17 cellular contexts compared by ENCODE assay signal in the genomic region with DNA sequence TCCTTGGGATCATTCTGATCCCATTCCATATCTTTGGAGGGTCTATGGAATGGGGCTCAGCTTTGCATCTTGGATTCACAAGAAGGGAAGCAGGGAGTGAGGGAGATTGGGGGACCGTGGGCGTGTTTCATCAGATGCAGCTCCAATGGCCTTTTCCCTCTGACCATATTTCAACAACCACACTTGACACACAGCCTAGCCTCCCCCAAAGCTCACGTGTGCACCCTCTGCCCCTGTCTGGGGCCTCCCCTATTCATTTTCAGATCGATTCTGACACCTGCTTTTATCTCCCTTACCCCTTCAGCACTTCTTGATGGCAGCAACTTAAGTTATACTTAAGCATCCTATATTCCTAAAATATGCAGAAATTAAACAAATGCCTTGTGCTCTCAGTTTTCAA.
DNase-seq lines count a peak whose midpoint lies in the region; ATAC-seq and FAIRE-seq lines count a peak whose summit lies in the region.
"Had no signal": no experiment of that assay in that cellular context is flagged by ENCODE, and none has a peak within 500 bp of the region (broad histone marks: within the 10 kb centered on the region; RNA-seq: fewer than 3 reads in every experiment).

No MANE protein-coding gene starts in this region.

- no peak overlapping the region for H2AK5ac ChIP-seq in mesenchymal stem cell (ENCODE audit: low read length, severe bottlenecking)

- H3K27me3 Mint-ChIP-seq in T-helper 2 cell treated with Interferon-gamma antibody and Interleukin-4, amounts not matched to agents 5 μg/mL and 100 μg/mL, for 36 hours (ENCODE audit: low read depth), result no peaks in the 10 kb centered on the region

- no peak overlapping the region for H3K14ac ChIP-seq in mesenchymal stem cell (ENCODE audit: low read length in 2 of 2)

- no peak overlapping the region for H2BK5ac ChIP-seq in mesenchymal stem cell (ENCODE audit: low read depth, low read length, poor library complexity, severe bottlenecking)

- peaks cover 57% of the 10 kb centered on the region for H3K4me1 Mint-ChIP-seq in T-helper 2 cell treated with Interferon-gamma antibody and Interleukin-4, amounts not matched to agents 5 μg/mL and 100 μg/mL, for 36 hours (ENCODE audit: low read depth)

- no peak overlapping the region for H3K4me2 ChIP-seq in mesenchymal stem cell (ENCODE audit: low read length, poor library complexity, severe bottlenecking)
- H3K4me2 ChIP-seq: neural progenitor cell, smooth muscle cell had no signal

- H3K9me3 Mint-ChIP-seq in T-helper 2 cell treated with Interferon-gamma antibody and Interleukin-4, amounts not matched to agents 5 μg/mL and 100 μg/mL, for 36 hours, result no peaks in the 10 kb centered on the region
- H3K9me3 Mint-ChIP-seq: neural progenitor cell had no signal

- no peaks in the 10 kb centered on the region for H3K27me3 ChIP-seq in mesenchymal stem cell (ENCODE audit: control insufficient read depth in 1 of 2, insufficient read depth in 1 of 2, low read length in 2 of 2)
- H3K27me3 ChIP-seq: foreskin keratinocyte, neural progenitor cell had no signal

- peak; percentile 73 for FAIRE-seq in GM18507 (lab: Jason Lieb, UNC)

- no peak for DNase-seq in GM18507 (ENCODE audit: extremely low spot score, insufficient read length, low read depth)
- no peak for DNase-seq in mesenchymal stem cell
- no peak for DNase-seq in SIG-M5 treated with dmso at 0.1 percent for 504 hours (lab: John Stamatoyannopoulos, UW; ENCODE audit: unreplicated experiment)
- no peak for DNase-seq in NCI-H1930 (lab: John Stamatoyannopoulos, UW)
- DNase-seq in T-helper 2 cell treated with Interferon-gamma antibody and Interleukin-4, amounts not matched to agents 5 μg/mL and 100 μg/mL, for 36 hours (ENCODE audit: low spot score), result no peak
- DNase-seq: activated CD4-positive, alpha-beta T cell treated with anti-CD3 and anti-CD28 coated beads, Interleukin-2, amount 50 U/mL, for 1 hour; COR-L47; cortex of kidney; foreskin keratinocyte; NCI-H1436 treated with DMSO at 0.1 percent for 48 hours had no signal

- no peak overlapping the region for H2BK120ac ChIP-seq in mesenchymal stem cell (ENCODE audit: low read depth, low read length)

- H3K18ac ChIP-seq in mesenchymal stem cell (ENCODE audit: low read depth in 1 of 2, low read length in 2 of 2), result no peak overlapping the region

- H2BK12ac ChIP-seq in mesenchymal stem cell (ENCODE audit: low read length in 2 of 2), result peak overlapping the region in 1 of 2 experiments; percentile 48

- H3K79me1 ChIP-seq in mesenchymal stem cell (replicated peaks; ENCODE audit: low read length, poor library complexity, severe bottlenecking), result peaks cover 2% of the 10 kb centered on the region

- 72% methylated on average over 4 of the region's 4 CpGs for WGBS in mesenchymal stem cell

- H3K36me3 ChIP-seq in mesenchymal stem cell (ENCODE audit: control insufficient read depth in 1 of 2, insufficient read depth in 2 of 2, low read depth in 1 of 2, low read length in 2 of 2), result no peaks in the 10 kb centered on the region
- H3K36me3 ChIP-seq: neural progenitor cell had no signal

- H3K9ac ChIP-seq in mesenchymal stem cell (ENCODE audit: low read length), result no peak overlapping the region
- H3K9ac ChIP-seq: neural progenitor cell had no signal

- H3K4ac ChIP-seq in mesenchymal stem cell (ENCODE audit: low read depth in 1 of 2, low read length in 2 of 2), result no peak overlapping the region

- no peak overlapping the region for H4K91ac ChIP-seq in mesenchymal stem cell (ENCODE audit: low read length)

- no peak overlapping the region for H3K27ac ChIP-seq in mesenchymal stem cell (ENCODE audit: low read length, poor library complexity, severe bottlenecking)
- H3K27ac ChIP-seq: foreskin keratinocyte, neural progenitor cell had no signal

- H3K4me3 ChIP-seq in mesenchymal stem cell (ENCODE audit: insufficient read depth in 1 of 2, low read depth in 1 of 2, low read length in 2 of 2), result no peak overlapping the region
- H3K4me3 ChIP-seq: neural progenitor cell, smooth muscle cell had no signal

- H2AFZ ChIP-seq in mesenchymal stem cell (ENCODE audit: low read depth, low read length), result no peak overlapping the region
- H2AFZ ChIP-seq: neural progenitor cell had no signal

- no peaks in the 10 kb centered on the region for H3K9me3 ChIP-seq in mesenchymal stem cell (ENCODE audit: control insufficient read depth, low read length)

- H3K36me3 Mint-ChIP-seq in T-helper 2 cell treated with Interferon-gamma antibody and Interleukin-4, amounts not matched to agents 5 μg/mL and 100 μg/mL, for 36 hours (ENCODE audit: low read depth), result peaks cover 25% of the 10 kb centered on the region

- H3K4me3 Mint-ChIP-seq in T-helper 2 cell treated with Interferon-gamma antibody and Interleukin-4, amounts not matched to agents 5 μg/mL and 100 μg/mL, for 36 hours, result no peak overlapping the region
- H3K4me3 Mint-ChIP-seq: neural progenitor cell had no signal

- H4K8ac ChIP-seq in mesenchymal stem cell (ENCODE audit: low read length), result peak overlapping the region; percentile 45

- H3K23ac ChIP-seq in mesenchymal stem cell (ENCODE audit: low read length in 2 of 2), result no peak overlapping the region

- peaks cover 4% of the 10 kb centered on the region for H3K4me1 ChIP-seq in mesenchymal stem cell (ENCODE audit: control insufficient read depth, insufficient read depth, low read depth, low read length)
- H3K4me1 ChIP-seq: neural progenitor cell had no signal

- H2BK15ac ChIP-seq in mesenchymal stem cell (ENCODE audit: low read depth, poor library complexity, severe bottlenecking), result no peak overlapping the region

- ATAC-seq in GM21390 (IDR thresholded peaks at IDR 0.05; ENCODE audit: unreplicated experiment), result peak; percentile 48
- peak; percentile 53 for ATAC-seq in HG03175 (IDR thresholded peaks at IDR 0.05; ENCODE audit: unreplicated experiment)
- ATAC-seq in GM18909 (IDR thresholded peaks at IDR 0.05; ENCODE audit: poor library complexity, unreplicated experiment), result no peak
- ATAC-seq: foreskin keratinocyte, HCT116, SK-N-SH treated with all-trans-retinoic acid at 6 μM for 48 hours had no signal

- no peak overlapping the region for H3K27ac Mint-ChIP-seq in T-helper 2 cell treated with Interferon-gamma antibody and Interleukin-4, amounts not matched to agents 5 μg/mL and 100 μg/mL, for 36 hours
- H3K27ac Mint-ChIP-seq: neural progenitor cell had no signal
